1 cellular context compared by ENCODE assay signal in the genomic region with DNA sequence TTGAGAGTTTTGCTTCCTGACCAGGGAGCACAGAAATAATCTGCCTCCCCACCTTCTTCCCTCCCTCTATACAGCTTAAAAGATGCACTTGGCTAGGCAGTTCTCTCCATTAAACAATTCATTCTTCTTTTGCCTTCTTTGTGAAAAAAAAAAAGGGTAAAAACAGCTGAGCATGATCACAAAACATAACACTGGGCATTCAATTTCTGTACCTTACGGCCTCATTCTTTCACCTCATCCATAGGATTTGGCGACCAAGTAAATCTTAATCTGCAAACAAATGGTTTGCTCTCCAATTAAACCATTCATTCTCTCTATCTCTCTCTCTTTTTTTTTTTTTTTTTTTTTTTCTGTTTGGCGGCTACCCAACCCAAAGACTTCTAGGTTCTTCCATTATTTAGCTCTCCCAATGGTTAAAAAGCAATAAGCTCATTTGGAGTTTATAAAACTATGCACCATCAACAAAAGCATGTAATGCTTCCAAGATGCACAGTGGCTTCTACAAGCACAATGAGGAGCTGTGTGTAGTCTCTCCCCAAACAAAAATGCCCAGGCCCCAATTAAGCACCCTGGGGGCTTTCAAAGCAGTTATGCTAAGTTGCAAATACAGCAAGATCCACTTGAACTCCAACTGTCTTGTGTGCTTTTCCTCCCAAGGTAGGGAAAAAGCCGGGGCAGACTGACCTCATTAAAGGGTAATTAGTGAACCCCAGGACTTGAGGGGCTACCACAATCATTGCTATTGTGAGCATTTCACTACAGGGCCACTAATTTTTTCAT.
TF ChIP-seq lines count a peak whose summit lies in the region.

No MANE protein-coding gene starts in this region.

TF ChIP-seq in HepG2, 621 proteins besides CTCF, POLR2A, EP300 and RAD21:
- TF ChIP-seq MXI1 (IDR thresholded peaks at IDR 0.05; ENCODE audit: borderline replicate concordance, low read depth, low read length) (no peak), SNAPC2 (CRISPR knock-in tag; IDR thresholded peaks at IDR 0.05) (no peak), PCBP2 (optimal IDR thresholded peaks at IDR 0.05; ENCODE audit: low read depth, low read length, poor library complexity, severe bottlenecking) (no peak), ETV6 (CRISPR knock-in tag; conservative IDR thresholded peaks at IDR 0.05) (no peak), ATF7 (IDR thresholded peaks at IDR 0.05) (no peak), ATF7 (CRISPR knock-in tag; IDR thresholded peaks at IDR 0.05) (no peak), ZNF7 (CRISPR knock-in tag; IDR thresholded peaks at IDR 0.05) (no peak), GFI1 (CRISPR knock-in tag; IDR thresholded peaks at IDR 0.05; ENCODE audit: borderline replicate concordance) (no peak), ETV5 (CRISPR knock-in tag; IDR thresholded peaks at IDR 0.05; ENCODE audit: borderline replicate concordance) (no peak), ZMYM2 (CRISPR knock-in tag; IDR thresholded peaks at IDR 0.05) (no peak), TBX2 (CRISPR knock-in tag; IDR thresholded peaks at IDR 0.05; ENCODE audit: borderline replicate concordance) (no peak), POLR2G (IDR thresholded peaks at IDR 0.05; ENCODE audit: low read depth, low read length) (no peak), MZF1 (CRISPR knock-in tag; IDR thresholded peaks at IDR 0.05; ENCODE audit: borderline replicate concordance) (no peak), RBFOX2 (IDR thresholded peaks at IDR 0.05; ENCODE audit: low read depth, low read length) (no peak), ZNF264 (CRISPR knock-in tag; IDR thresholded peaks at IDR 0.05) (no peak)
- TF ChIP-seq, protein P1, sequence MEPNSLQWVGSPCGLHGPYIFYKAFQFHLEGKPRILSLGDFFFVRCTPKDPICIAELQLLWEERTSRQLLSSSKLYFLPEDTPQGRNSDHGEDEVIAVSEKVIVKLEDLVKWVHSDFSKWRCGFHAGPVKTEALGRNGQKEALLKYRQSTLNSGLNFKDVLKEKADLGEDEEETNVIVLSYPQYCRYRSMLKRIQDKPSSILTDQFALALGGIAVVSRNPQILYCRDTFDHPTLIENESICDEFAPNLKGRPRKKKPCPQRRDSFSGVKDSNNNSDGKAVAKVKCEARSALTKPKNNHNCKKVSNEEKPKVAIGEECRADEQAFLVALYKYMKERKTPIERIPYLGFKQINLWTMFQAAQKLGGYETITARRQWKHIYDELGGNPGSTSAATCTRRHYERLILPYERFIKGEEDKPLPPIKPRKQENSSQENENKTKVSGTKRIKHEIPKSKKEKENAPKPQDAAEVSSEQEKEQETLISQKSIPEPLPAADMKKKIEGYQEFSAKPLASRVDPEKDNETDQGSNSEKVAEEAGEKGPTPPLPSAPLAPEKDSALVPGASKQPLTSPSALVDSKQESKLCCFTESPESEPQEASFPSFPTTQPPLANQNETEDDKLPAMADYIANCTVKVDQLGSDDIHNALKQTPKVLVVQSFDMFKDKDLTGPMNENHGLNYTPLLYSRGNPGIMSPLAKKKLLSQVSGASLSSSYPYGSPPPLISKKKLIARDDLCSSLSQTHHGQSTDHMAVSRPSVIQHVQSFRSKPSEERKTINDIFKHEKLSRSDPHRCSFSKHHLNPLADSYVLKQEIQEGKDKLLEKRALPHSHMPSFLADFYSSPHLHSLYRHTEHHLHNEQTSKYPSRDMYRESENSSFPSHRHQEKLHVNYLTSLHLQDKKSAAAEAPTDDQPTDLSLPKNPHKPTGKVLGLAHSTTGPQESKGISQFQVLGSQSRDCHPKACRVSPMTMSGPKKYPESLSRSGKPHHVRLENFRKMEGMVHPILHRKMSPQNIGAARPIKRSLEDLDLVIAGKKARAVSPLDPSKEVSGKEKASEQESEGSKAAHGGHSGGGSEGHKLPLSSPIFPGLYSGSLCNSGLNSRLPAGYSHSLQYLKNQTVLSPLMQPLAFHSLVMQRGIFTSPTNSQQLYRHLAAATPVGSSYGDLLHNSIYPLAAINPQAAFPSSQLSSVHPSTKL (CRISPR knock-in tag; IDR thresholded peaks at IDR 0.05), result no peak
- TF ChIP-seq, protein P2, sequence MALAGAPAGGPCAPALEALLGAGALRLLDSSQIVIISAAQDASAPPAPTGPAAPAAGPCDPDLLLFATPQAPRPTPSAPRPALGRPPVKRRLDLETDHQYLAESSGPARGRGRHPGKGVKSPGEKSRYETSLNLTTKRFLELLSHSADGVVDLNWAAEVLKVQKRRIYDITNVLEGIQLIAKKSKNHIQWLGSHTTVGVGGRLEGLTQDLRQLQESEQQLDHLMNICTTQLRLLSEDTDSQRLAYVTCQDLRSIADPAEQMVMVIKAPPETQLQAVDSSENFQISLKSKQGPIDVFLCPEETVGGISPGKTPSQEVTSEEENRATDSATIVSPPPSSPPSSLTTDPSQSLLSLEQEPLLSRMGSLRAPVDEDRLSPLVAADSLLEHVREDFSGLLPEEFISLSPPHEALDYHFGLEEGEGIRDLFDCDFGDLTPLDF (CRISPR knock-in tag; IDR thresholded peaks at IDR 0.05), result no peak
- TF ChIP-seq, protein P3, sequence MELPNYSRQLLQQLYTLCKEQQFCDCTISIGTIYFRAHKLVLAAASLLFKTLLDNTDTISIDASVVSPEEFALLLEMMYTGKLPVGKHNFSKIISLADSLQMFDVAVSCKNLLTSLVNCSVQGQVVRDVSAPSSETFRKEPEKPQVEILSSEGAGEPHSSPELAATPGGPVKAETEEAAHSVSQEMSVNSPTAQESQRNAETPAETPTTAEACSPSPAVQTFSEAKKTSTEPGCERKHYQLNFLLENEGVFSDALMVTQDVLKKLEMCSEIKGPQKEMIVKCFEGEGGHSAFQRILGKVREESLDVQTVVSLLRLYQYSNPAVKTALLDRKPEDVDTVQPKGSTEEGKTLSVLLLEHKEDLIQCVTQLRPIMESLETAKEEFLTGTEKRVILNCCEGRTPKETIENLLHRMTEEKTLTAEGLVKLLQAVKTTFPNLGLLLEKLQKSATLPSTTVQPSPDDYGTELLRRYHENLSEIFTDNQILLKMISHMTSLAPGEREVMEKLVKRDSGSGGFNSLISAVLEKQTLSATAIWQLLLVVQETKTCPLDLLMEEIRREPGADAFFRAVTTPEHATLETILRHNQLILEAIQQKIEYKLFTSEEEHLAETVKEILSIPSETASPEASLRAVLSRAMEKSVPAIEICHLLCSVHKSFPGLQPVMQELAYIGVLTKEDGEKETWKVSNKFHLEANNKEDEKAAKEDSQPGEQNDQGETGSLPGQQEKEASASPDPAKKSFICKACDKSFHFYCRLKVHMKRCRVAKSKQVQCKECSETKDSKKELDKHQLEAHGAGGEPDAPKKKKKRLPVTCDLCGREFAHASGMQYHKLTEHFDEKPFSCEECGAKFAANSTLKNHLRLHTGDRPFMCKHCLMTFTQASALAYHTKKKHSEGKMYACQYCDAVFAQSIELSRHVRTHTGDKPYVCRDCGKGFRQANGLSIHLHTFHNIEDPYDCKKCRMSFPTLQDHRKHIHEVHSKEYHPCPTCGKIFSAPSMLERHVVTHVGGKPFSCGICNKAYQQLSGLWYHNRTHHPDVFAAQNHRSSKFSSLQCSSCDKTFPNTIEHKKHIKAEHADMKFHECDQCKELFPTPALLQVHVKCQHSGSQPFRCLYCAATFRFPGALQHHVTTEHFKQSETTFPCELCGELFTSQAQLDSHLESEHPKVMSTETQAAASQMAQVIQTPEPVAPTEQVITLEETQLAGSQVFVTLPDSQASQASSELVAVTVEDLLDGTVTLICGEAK (IDR thresholded peaks at IDR 0.05), result no peak
- TF ChIP-seq, protein P3 (CRISPR knock-in tag; IDR thresholded peaks at IDR 0.05), result no peak
